9 cellular contexts compared by ENCODE assay signal in genomic region chr11:45147871-45148270, GRCh38. TPM values are rescaled to one million over a fixed set of nuclear protein-coding genes. Genes with fewer than 3 reads are reported as not detected.
DNase-seq lines count a peak whose midpoint lies in the region; ATAC-seq and TF ChIP-seq lines count a peak whose summit lies in the region.
"Had no signal": no experiment of that assay in that cellular context is flagged by ENCODE, and none has a peak within 500 bp of the region (broad histone marks: within the 10 kb centered on the region; RNA-seq: fewer than 3 reads in every experiment).

No MANE protein-coding gene starts in this region.

- intact Hi-C loops in spleen (cut with DNase I; ENCODE audit: low total_unique reads) = no loop called here

- H3K4me1 ChIP-seq in HEK293 (ENCODE audit: control insufficient read depth, insufficient read depth, low read length) (no peaks in the 10 kb centered on the region), iPS-18a (ENCODE audit: control insufficient read depth, low read depth, low read length) (peaks cover 9% of the 10 kb centered on the region), spleen (peaks cover 0 to 58% (median 28%) of the 10 kb centered on the region in 6 donors)

- WGBS in spleen, 5 donors = 47 to 63% (median 61%) methylated on average over 6 of the region's 6 CpGs

- no peaks in the 10 kb centered on the region for H3K9me3 Mint-ChIP-seq in activated T-helper 17 cell treated with anti-CD3 and anti-CD28 coated beads, Interleukin-2, amount 50 U/mL, for 72 hours

- DNase-seq in spleen (peak; percentile 57), glomerular visceral epithelial cell (ENCODE audit: extremely low spot score) (no peak), NCI-H2081 (lab: John Stamatoyannopoulos, UW) (no peak), COLO668 (lab: John Stamatoyannopoulos, UW; ENCODE audit: unreplicated experiment) (no peak)
- no peak for DNase-seq in stimulated activated CD4-positive, alpha-beta T cell treated with anti-CD3 and anti-CD28 coated beads, Interleukin-4, amount 100 ng/mL, for 4 hours
- DNase-seq: activated naive CD4-positive, alpha-beta T cell treated with anti-CD3 and anti-CD28 coated beads, Interleukin-2, amount 50 U/mL, for 16 hours had no signal

- CTCF ChIA-PET in HEK293 (lab: Yijun Ruan, JAX) = interaction anchor here (1.5 kb wide), 1 partner anchor 33 kb away, joined by 3 read pairs; no protein-coding TSS in a partner anchor

- peak overlapping the region; percentile 77 for H3K4me3 Mint-ChIP-seq in activated T-helper 17 cell treated with anti-CD3 and anti-CD28 coated beads, Interleukin-2, amount 50 U/mL, for 72 hours

- TF ChIP-seq POLR2A in spleen (IDR thresholded peaks at IDR 0.05) = no peak

- peak overlapping the region; percentile 36 for H3K27ac Mint-ChIP-seq in activated T-helper 17 cell treated with anti-CD3 and anti-CD28 coated beads, Interleukin-2, amount 50 U/mL, for 72 hours

- H3K4me1 Mint-ChIP-seq in activated T-helper 17 cell treated with anti-CD3 and anti-CD28 coated beads, Interleukin-2, amount 50 U/mL, for 72 hours = peaks cover 4% of the 10 kb centered on the region

- H3K27ac ChIP-seq in HEK293 (ENCODE audit: extremely low read depth, low read depth, low read length) = no peak overlapping the region; the same call in 1 of the 2 replicates
- H3K27ac ChIP-seq in iPS-18a (ENCODE audit: low read length) = no peak overlapping the region
- H3K27ac ChIP-seq in spleen = peak overlapping the region in 5 of 8 donors; percentile 95 to 99 (median 96)

- no peaks in the 10 kb centered on the region for H3K36me3 ChIP-seq in HEK293 (ENCODE audit: control insufficient read depth in 2 of 2, insufficient read depth in 1 of 2, low read length in 2 of 2)
- no peaks in the 10 kb centered on the region for H3K36me3 ChIP-seq in iPS-18a (ENCODE audit: control insufficient read depth, low read depth, low read length)
- H3K36me3 ChIP-seq in spleen = no peaks in the 10 kb centered on the region

- H3K27me3 ChIP-seq in iPS-18a (ENCODE audit: control insufficient read depth, insufficient read depth, low read length) = peaks cover 36% of the 10 kb centered on the region
- H3K27me3 ChIP-seq in spleen (replicated peaks in 1 of 7) = peaks cover 0 to 15% (median 0%) of the 10 kb centered on the region in 7 donors

- H3K9me3 ChIP-seq in HEK293 (ENCODE audit: control insufficient read depth, insufficient read depth, low read depth, low read length) = no peaks in the 10 kb centered on the region
- no peaks in the 10 kb centered on the region for H3K9me3 ChIP-seq in iPS-18a (ENCODE audit: control insufficient read depth, low read depth, low read length)
- H3K9me3 ChIP-seq in spleen = no peaks in the 10 kb centered on the region

- peak overlapping the region; percentile 60 for H3K9ac ChIP-seq in iPS-18a (ENCODE audit: low read length)

- no peaks in the 10 kb centered on the region for H3K36me3 Mint-ChIP-seq in activated T-helper 17 cell treated with anti-CD3 and anti-CD28 coated beads, Interleukin-2, amount 50 U/mL, for 72 hours (ENCODE audit: low read depth)

- no peak for TF ChIP-seq CTCF in HEK293 (tag by site-specific recombination; IDR thresholded peaks at IDR 0.05)
- no peak for TF ChIP-seq CTCF in spleen (IDR thresholded peaks at IDR 0.05 in 8 of 11, conservative IDR thresholded peaks at IDR 0.05 in 3 of 11)

- POLR2A ChIA-PET in HEK293 (lab: Yijun Ruan, JAX) = no interaction called here

- no peak for ATAC-seq in activated T-helper 17 cell treated with anti-CD3 and anti-CD28 coated beads, Interleukin-2, amount 50 U/mL, for 72 hours (replicated peaks)

- H3K27me3 Mint-ChIP-seq in activated T-helper 17 cell treated with anti-CD3 and anti-CD28 coated beads, Interleukin-2, amount 50 U/mL, for 72 hours = no peaks in the 10 kb centered on the region

- peak overlapping the region; percentile 61 for H3K4me3 ChIP-seq in HEK293 (ENCODE audit: low read depth, low read length)
- peak overlapping the region; percentile 76 for H3K4me3 ChIP-seq in iPS-18a (ENCODE audit: low read length)
- peak overlapping the region; percentile 58 to 79 (median 67) for H3K4me3 ChIP-seq in spleen

TF ChIP-seq in HEK293, 187 proteins besides CTCF, POLR2A, EP300 and RAD21:
- TF ChIP-seq ZNF600 (tag by site-specific recombination; IDR thresholded peaks at IDR 0.05) = no peak

RNA-seq across cellular contexts. Expression of gene PRDM11, which starts 1.4 kb away (rescaled TPM):
- total RNA-seq in activated T-helper 17 cell treated with anti-CD3 and anti-CD28 coated beads, Interleukin-2, amount 50 U/mL, for 72 hours = 1 to 10 TPM in 1 of 2 donors, under 1 TPM in 1; 0.40 to 2.0 TPM
- 10 to 100 TPM in 6 of 7 donors, 1 to 10 TPM in 1; 8.0 to 24.3 (median 19.5) TPM for total RNA-seq in spleen
- 1 to 10 TPM; 1.7 to 4.3 (median 1.9) TPM for polyA plus RNA-seq in spleen

Comparison
In these comparisons a context has a peak if more than half of its experiments do, and no peak if none do; other contexts are left out.
1. H3K27ac ChIP-seq: peak in spleen (5 of 8); none in HEK293 (single experiment) and iPS-18a (single experiment).
2. Peak in every context shown above with its lines, with median percentiles within 50 percentile points of each other: H3K4me3 ChIP-seq.